Comparison of ENCODE assay signal across 19 cellular contexts in the genomic region with DNA sequence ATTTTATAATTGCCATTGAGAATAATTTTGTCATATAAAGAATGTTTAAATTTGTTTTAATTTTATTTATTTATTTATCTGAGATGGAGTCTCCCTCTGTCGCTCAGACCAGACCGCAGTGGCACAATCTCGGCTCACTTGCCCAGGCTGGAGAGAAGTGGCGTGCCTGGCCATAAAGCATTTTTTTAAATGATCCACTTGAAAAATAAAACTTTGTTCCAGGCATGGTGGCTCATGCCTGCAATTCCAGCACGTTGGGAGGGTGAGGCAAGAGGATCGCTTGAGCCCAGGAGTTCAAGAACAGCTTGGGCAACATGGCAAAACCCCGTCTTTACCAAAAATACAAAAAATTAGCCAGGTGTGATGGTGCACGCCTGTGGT. TPM values are rescaled to one million over a fixed set of nuclear protein-coding genes. Genes with fewer than 3 reads are reported as not detected.
A peak's percentile ranks its signal among the peaks of the same experiment; 100 is the strongest.
DNase-seq lines count a peak whose midpoint lies in the region; ATAC-seq and TF ChIP-seq lines count a peak whose summit lies in the region.
"Had no signal": no experiment of that assay in that cellular context is flagged by ENCODE, and none has a peak within 500 bp of the region (broad histone marks: within the 10 kb centered on the region; RNA-seq: fewer than 3 reads in every experiment).

No MANE protein-coding gene starts in this region.

- H3K9me3 Mint-ChIP-seq in T-helper 2 cell treated with Interferon-gamma antibody and Interleukin-4, amounts not matched to agents 5 μg/mL and 100 μg/mL, for 36 hours, result no peaks in the 10 kb centered on the region
- H3K9me3 Mint-ChIP-seq: activated T-cell treated with anti-CD3 and anti-CD28 coated beads, Interleukin-2, amount 50 U/mL, for 72 hours had no signal

- WGBS in testis, 2 donors, result 93 to 94% methylated on average over 8 of the region's 8 CpGs

- peaks cover 20% of the 10 kb centered on the region for H3K36me3 Mint-ChIP-seq in T-helper 2 cell treated with Interferon-gamma antibody and Interleukin-4, amounts not matched to agents 5 μg/mL and 100 μg/mL, for 36 hours (ENCODE audit: low read depth)
- H3K36me3 Mint-ChIP-seq: activated naive CD8-positive, alpha-beta T cell had no signal

- intact Hi-C loops in left colon (cut with DNase I, micrococcal nuclease) (loop anchor here in 1 of 2 donors (10.0 kb wide), 1 partner anchor 82 kb away; a partner anchor contains a TSS), testis (cut with DNase I; ENCODE audit: low total_unique reads) (no loop called here)

- H3K27me3 ChIP-seq in RWPE2 (ENCODE audit: insufficient read depth, poor library complexity, severe bottlenecking), result no peaks in the 10 kb centered on the region
- no peaks in the 10 kb centered on the region for H3K27me3 ChIP-seq in testis
- no peaks in the 10 kb centered on the region for H3K27me3 ChIP-seq in SJCRH30
- H3K27me3 ChIP-seq: uterus had no signal

- H3K4me3 ChIP-seq in RWPE2 (ENCODE audit: severe bottlenecking), result no peak overlapping the region
- no peak overlapping the region for H3K4me3 ChIP-seq in testis
- H3K4me3 ChIP-seq in SJCRH30, result no peak overlapping the region
- H3K4me3 ChIP-seq: GM23338, uterus had no signal

- H3K27ac ChIP-seq in RWPE2 (ENCODE audit: poor library complexity, severe bottlenecking) (peak overlapping the region; percentile 38), testis (no peak overlapping the region), SJCRH30 (no peak overlapping the region)
- H3K27ac ChIP-seq: uterus had no signal

- ATAC-seq in RWPE2 (ENCODE audit: low read depth) (no peak), left colon (peak; percentile 16), GM19395 (IDR thresholded peaks at IDR 0.05; ENCODE audit: unreplicated experiment) (no peak)
- ATAC-seq: GM23338; stimulated activated naive CD8-positive, alpha-beta T cell treated with anti-CD3 and anti-CD28 coated beads, Interleukin-15, Interleukin-2, amounts not matched to agents 100 U/mL and 50 U/mL, for 24 hours had no signal

- H3K4me3 Mint-ChIP-seq in T-helper 2 cell treated with Interferon-gamma antibody and Interleukin-4, amounts not matched to agents 5 μg/mL and 100 μg/mL, for 36 hours, result peak overlapping the region; percentile 37
- H3K4me3 Mint-ChIP-seq: activated naive CD8-positive, alpha-beta T cell; GM23338 had no signal

- H3K9me3 ChIP-seq in RWPE2 (ENCODE audit: severe bottlenecking), result no peaks in the 10 kb centered on the region
- no peaks in the 10 kb centered on the region for H3K9me3 ChIP-seq in testis
- no peaks in the 10 kb centered on the region for H3K9me3 ChIP-seq in SJCRH30 (replicated peaks)
- H3K9me3 ChIP-seq: uterus had no signal

- H3K36me3 ChIP-seq in RWPE2 (ENCODE audit: low read depth) (no peaks in the 10 kb centered on the region), testis (ENCODE audit: low read depth, missing control alignments) (no peaks in the 10 kb centered on the region), SJCRH30 (no peaks in the 10 kb centered on the region)
- H3K36me3 ChIP-seq: uterus had no signal

- DNase-seq in T-helper 2 cell treated with Interferon-gamma antibody and Interleukin-4, amounts not matched to agents 5 μg/mL and 100 μg/mL, for 36 hours (ENCODE audit: low spot score), result no peak
- DNase-seq in T-helper 2 cell (no peak), RWPE2 (ENCODE audit: low spot score) (no peak), left colon (peak; percentile 26 to 41), testis (peak; percentile 13), SJCRH30 (no peak)
- no peak for DNase-seq in activated CD4-positive, alpha-beta T cell treated with anti-CD3 and anti-CD28 coated beads, Interleukin-2, amount 50 U/mL, for 4 hours
- DNase-seq: activated CD4-positive, CD25-positive, alpha-beta regulatory T cell; activated T-cell treated with anti-CD3 and anti-CD28 coated beads, Interleukin-2, amount 50 U/mL, for 72 hours; NCI-H510A treated with DMSO at 0.1 percent for 48 hours; stimulated activated CD4-positive, alpha-beta T cell treated with anti-CD3 and anti-CD28 coated beads, Interleukin-2, amount 100 ng/mL, for 24 hours; stimulated activated naive CD8-positive, alpha-beta T cell treated with anti-CD3 and anti-CD28 coated beads, Interleukin-15, Interleukin-2, amounts not matched to agents 100 U/mL and 50 U/mL, for 24 hours; T-helper 9 cell had no signal

- H3K4me1 ChIP-seq in RWPE2 (ENCODE audit: insufficient read depth, poor library complexity, severe bottlenecking) (peaks cover 13% of the 10 kb centered on the region), testis (no peaks in the 10 kb centered on the region), SJCRH30 (no peaks in the 10 kb centered on the region)
- H3K4me1 ChIP-seq: uterus had no signal

- no peak for TF ChIP-seq POLR2A in testis (IDR thresholded peaks at IDR 0.05)

- peaks cover 4% of the 10 kb centered on the region for H3K27me3 Mint-ChIP-seq in T-helper 2 cell treated with Interferon-gamma antibody and Interleukin-4, amounts not matched to agents 5 μg/mL and 100 μg/mL, for 36 hours (ENCODE audit: low read depth)
- H3K27me3 Mint-ChIP-seq: activated naive CD8-positive, alpha-beta T cell had no signal

- peaks cover 53% of the 10 kb centered on the region for H3K4me1 Mint-ChIP-seq in T-helper 2 cell treated with Interferon-gamma antibody and Interleukin-4, amounts not matched to agents 5 μg/mL and 100 μg/mL, for 36 hours (ENCODE audit: low read depth)

- TF ChIP-seq CTCF in RWPE2 (IDR thresholded peaks at IDR 0.05; ENCODE audit: poor library complexity, severe bottlenecking) (no peak), testis (IDR thresholded peaks at IDR 0.05) (no peak)

- H3K27ac Mint-ChIP-seq in T-helper 2 cell treated with Interferon-gamma antibody and Interleukin-4, amounts not matched to agents 5 μg/mL and 100 μg/mL, for 36 hours, result no peak overlapping the region
- H3K27ac Mint-ChIP-seq: activated naive CD8-positive, alpha-beta T cell; activated T-cell treated with anti-CD3 and anti-CD28 coated beads, Interleukin-2, amount 50 U/mL, for 72 hours; GM23338 had no signal

RNA-seq across cellular contexts. Expression of a gene that starts 2.1 kb away (rescaled TPM):
- 1 to 10 TPM in 1 of 2 donors, under 1 TPM in 1; 0.46 to 1.4 TPM for total RNA-seq in left colon
- under 1 TPM in 1 of 2 donors, not detected in 1; 0.43 TPM for total RNA-seq in testis
- polyA plus RNA-seq in testis (ENCODE audit: insufficient read depth, low read depth, low replicate concordance), result 1.6 TPM
- total RNA-seq in SJCRH30 (2014; rRNA removed; shearing (Covaris generic)), result 0.13 TPM in 1 of 2 replicates, not detected in the other
- total RNA-seq: A172, lung microvascular endothelial cell had no signal

RNA-seq across cellular contexts. Expression of a gene that starts 5.0 kb away (rescaled TPM):
- over 10,000 TPM; 19,198 to 30,979 TPM for total RNA-seq in left colon
- over 10,000 TPM in 1 of 2 donors, 1,000 to 10,000 TPM in 1; 4,421 to 15,053 TPM for total RNA-seq in testis
- not detected for polyA plus RNA-seq in testis (ENCODE audit: insufficient read depth, low read depth, low replicate concordance)
- 8,654 and 17,072 TPM in 2 replicates for total RNA-seq in SJCRH30 (2014; rRNA removed; shearing (Covaris generic))

RNA-seq across cellular contexts. Expression of a gene that starts 5.3 kb away (rescaled TPM):
- total RNA-seq in left colon, result 10 to 100 TPM; 25.0 to 33.1 TPM
- 10 to 100 TPM; 13.4 to 19.0 TPM for total RNA-seq in testis
- polyA plus RNA-seq in testis (ENCODE audit: insufficient read depth, low read depth, low replicate concordance), result 17.2 TPM
- 6.1 and 6.6 TPM in 2 replicates for total RNA-seq in SJCRH30 (2014; rRNA removed; shearing (Covaris generic))

RNA-seq across cellular contexts. Expression of a gene that starts 12.2 kb away (rescaled TPM):
- total RNA-seq in left colon (1 to 10 TPM; 5.2 to 7.6 TPM), testis (1 to 10 TPM; 2.2 to 6.5 TPM)
- 7.0 TPM for polyA plus RNA-seq in testis (ENCODE audit: insufficient read depth, low read depth, low replicate concordance)
- total RNA-seq in SJCRH30 (2014; rRNA removed; shearing (Covaris generic)), result 10.5 and 11.9 TPM in 2 replicates

RNA-seq across cellular contexts. Expression of a gene that starts 20.9 kb away (rescaled TPM):
- under 1 TPM; 0.56 to 0.89 TPM for total RNA-seq in left colon
- 10 to 100 TPM; 11.0 to 36.8 TPM for total RNA-seq in testis
- polyA plus RNA-seq in testis (ENCODE audit: insufficient read depth, low read depth, low replicate concordance), result 50.5 TPM
- 2.5 and 3.2 TPM in 2 replicates for total RNA-seq in SJCRH30 (2014; rRNA removed; shearing (Covaris generic))
- total RNA-seq: A172, GM23338, lung microvascular endothelial cell had no signal

Comparison
In these comparisons a context has a peak if more than half of its experiments do, and no peak if none do; other contexts are left out.
1. DNase-seq: peak in left colon (2 of 2) and testis (single experiment); none in T-helper 2 cell treated with Interferon-gamma antibody and Interleukin-4, amounts not matched to agents 5 μg/mL and 100 μg/mL, for 36 hours (single experiment), T-helper 2 cell (0 of 5), RWPE2 (single experiment), SJCRH30 (0 of 2) and activated CD4-positive, alpha-beta T cell treated with anti-CD3 and anti-CD28 coated beads, Interleukin-2, amount 50 U/mL, for 4 hours (0 of 2).